Comparison of ENCODE assay signal across 2 cellular contexts in the genomic region with DNA sequence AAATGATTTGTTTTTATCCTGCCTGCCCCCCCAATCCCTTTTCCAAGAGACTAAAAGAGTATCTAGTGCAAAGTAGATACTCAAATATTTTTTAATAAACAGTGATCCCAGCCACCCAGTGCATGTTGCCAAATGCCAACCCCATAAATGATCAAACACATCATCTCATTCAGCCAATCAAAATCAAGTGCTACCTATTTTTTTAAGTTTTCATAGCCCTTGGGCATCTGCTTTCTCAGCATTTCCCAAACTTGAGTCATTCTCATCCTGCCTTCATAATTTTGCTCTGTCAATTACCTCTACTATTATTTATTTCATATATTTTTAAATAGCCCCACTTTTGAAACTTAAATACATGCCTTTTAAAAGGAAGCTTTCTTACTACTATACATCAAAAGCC. TPM values are rescaled to one million over a fixed set of nuclear protein-coding genes. Genes with fewer than 3 reads are reported as not detected.
"Had no signal": no experiment of that assay in that cellular context is flagged by ENCODE, and none has a peak within 500 bp of the region (broad histone marks: within the 10 kb centered on the region; RNA-seq: fewer than 3 reads in every experiment).

No MANE protein-coding gene starts in this region.

RNA-seq across cellular contexts. Expression of gene FOXD4L6, which starts 37.6 kb away (rescaled TPM):
- total RNA-seq: G401, GM12878 had no signal
